In the genomic region with DNA sequence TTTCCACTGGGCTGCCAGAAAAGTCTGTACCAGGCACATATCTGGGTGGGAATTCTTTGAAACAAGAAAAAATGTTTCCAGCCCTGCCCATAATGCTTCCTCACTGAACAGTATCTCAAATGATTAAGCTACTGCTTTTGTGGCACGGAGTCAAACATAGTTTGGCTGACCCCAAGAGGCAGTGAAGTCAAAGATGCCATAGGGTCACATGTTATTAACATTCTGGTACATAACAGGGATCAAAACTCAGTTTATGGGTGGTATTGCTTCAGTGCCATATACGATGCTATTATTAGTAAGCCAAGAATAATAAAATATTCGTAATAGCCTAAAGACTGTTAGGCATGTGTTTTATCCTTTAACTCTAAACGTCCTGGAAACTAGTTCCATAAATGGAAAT, we compare ENCODE assay signal across 9 cellular contexts.
DNase-seq lines count a peak whose midpoint lies in the region; ATAC-seq and TF ChIP-seq lines count a peak whose summit lies in the region.
"Had no signal": no experiment of that assay in that cellular context is flagged by ENCODE, and none has a peak within 500 bp of the region (broad histone marks: within the 10 kb centered on the region; RNA-seq: fewer than 3 reads in every experiment).

No MANE protein-coding gene starts in this region.

- no peak for TF ChIP-seq POLR2A in gastrocnemius medialis (IDR thresholded peaks at IDR 0.05)

- no peaks in the 10 kb centered on the region for H3K27me3 ChIP-seq in gastrocnemius medialis

- no peak for TF ChIP-seq CTCF in gastrocnemius medialis (IDR thresholded peaks at IDR 0.05 in 4 of 5, conservative IDR thresholded peaks at IDR 0.05 in 1 of 5)

- peak overlapping the region; percentile 43 to 64 (median 60) for H3K27ac ChIP-seq in gastrocnemius medialis

- ATAC-seq in left cardiac atrium (peak; percentile 73 to 84), gastrocnemius medialis (no peak)

- no peaks in the 10 kb centered on the region for H3K9me3 ChIP-seq in gastrocnemius medialis

- no peak overlapping the region for H3K27ac Mint-ChIP-seq in activated naive CD4-positive, alpha-beta T cell treated with anti-CD3 and anti-CD28 coated beads, Interleukin-2, amount 10 ng/mL, durations not matched to agents 7 days and 5 days

- peaks cover 0 to 24% of the 10 kb centered on the region in 2 donors for H3K36me3 ChIP-seq in gastrocnemius medialis

- CTCF ChIA-PET in activated naive CD4-positive, alpha-beta T cell treated with anti-CD3 and anti-CD28 coated beads, Interleukin-2, amount 10 ng/mL, durations not matched to agents 7 days and 5 days (lab: Charles Lee): no interaction called here

- in situ Hi-C loops in gastrocnemius medialis (cut with MboI; ENCODE audit: low sequenced_read_pairs in 4 of 4): no loop called here

- no peak overlapping the region for H3K4me3 Mint-ChIP-seq in activated naive CD4-positive, alpha-beta T cell treated with anti-CD3 and anti-CD28 coated beads, Interleukin-2, amount 10 ng/mL, durations not matched to agents 7 days and 5 days

- H3K4me3 ChIP-seq in gastrocnemius medialis: no peak overlapping the region
- H3K4me3 ChIP-seq: SK-N-MC had no signal

- no peaks in the 10 kb centered on the region for H3K4me1 Mint-ChIP-seq in activated naive CD4-positive, alpha-beta T cell treated with anti-CD3 and anti-CD28 coated beads, Interleukin-2, amount 10 ng/mL, durations not matched to agents 7 days and 5 days

- H3K36me3 Mint-ChIP-seq in activated naive CD4-positive, alpha-beta T cell treated with anti-CD3 and anti-CD28 coated beads, Interleukin-2, amount 10 ng/mL, durations not matched to agents 7 days and 5 days: no peaks in the 10 kb centered on the region

- peaks cover 53 to 68% of the 10 kb centered on the region in 2 donors for H3K4me1 ChIP-seq in gastrocnemius medialis

- DNase-seq in EL: peak; percentile 98
- DNase-seq in astrocyte of the hippocampus (ENCODE audit: low read depth, low spot score): peak; percentile 85
- DNase-seq in left cardiac atrium: peak; percentile 44
- no peak for DNase-seq in gastrocnemius medialis
- DNase-seq in stimulated activated CD4-positive, alpha-beta T cell treated with anti-CD3 and anti-CD28 coated beads, Interleukin-4, amount 100 ng/mL, for 1 hour: no peak
- no peak for DNase-seq in activated naive CD4-positive, alpha-beta T cell treated with anti-CD3 and anti-CD28 coated beads, Interleukin-2, amount 10 ng/mL, durations not matched to agents 7 days and 5 days
- no peak for DNase-seq in anterior cingulate cortex (lab: John Stamatoyannopoulos, UW)
- DNase-seq in NCI-H1105 treated with DMSO at 0.1 percent for 48 hours (lab: John Stamatoyannopoulos, UW): no peak

- no peaks in the 10 kb centered on the region for H3K9me3 Mint-ChIP-seq in activated naive CD4-positive, alpha-beta T cell treated with anti-CD3 and anti-CD28 coated beads, Interleukin-2, amount 10 ng/mL, durations not matched to agents 7 days and 5 days

- intact Hi-C loops in left cardiac atrium (cut with DNase I): no loop called here
- intact Hi-C loops in gastrocnemius medialis (cut with DNase I; ENCODE audit: low total_unique reads): loop anchor here (2.0 kb wide), 1 partner anchor 17 kb away; no protein-coding TSS in a partner anchor

- peaks cover 4% of the 10 kb centered on the region for H3K27me3 Mint-ChIP-seq in activated naive CD4-positive, alpha-beta T cell treated with anti-CD3 and anti-CD28 coated beads, Interleukin-2, amount 10 ng/mL, durations not matched to agents 7 days and 5 days

Comparison
In these comparisons a context has a peak if more than half of its experiments do, and no peak if none do; other contexts are left out.
1. DNase-seq: peak in EL (single experiment), astrocyte of the hippocampus (single experiment) and left cardiac atrium (single experiment); none in gastrocnemius medialis (0 of 2), stimulated activated CD4-positive, alpha-beta T cell treated with anti-CD3 and anti-CD28 coated beads, Interleukin-4, amount 100 ng/mL, for 1 hour (single experiment), activated naive CD4-positive, alpha-beta T cell treated with anti-CD3 and anti-CD28 coated beads, Interleukin-2, amount 10 ng/mL, durations not matched to agents 7 days and 5 days (single experiment), anterior cingulate cortex (0 of 58) and NCI-H1105 treated with DMSO at 0.1 percent for 48 hours (single experiment).
2. ATAC-seq: peak in left cardiac atrium (2 of 2); none in gastrocnemius medialis (0 of 2).